Comparison of ENCODE assay signal across 20 cellular contexts in the genomic region with DNA sequence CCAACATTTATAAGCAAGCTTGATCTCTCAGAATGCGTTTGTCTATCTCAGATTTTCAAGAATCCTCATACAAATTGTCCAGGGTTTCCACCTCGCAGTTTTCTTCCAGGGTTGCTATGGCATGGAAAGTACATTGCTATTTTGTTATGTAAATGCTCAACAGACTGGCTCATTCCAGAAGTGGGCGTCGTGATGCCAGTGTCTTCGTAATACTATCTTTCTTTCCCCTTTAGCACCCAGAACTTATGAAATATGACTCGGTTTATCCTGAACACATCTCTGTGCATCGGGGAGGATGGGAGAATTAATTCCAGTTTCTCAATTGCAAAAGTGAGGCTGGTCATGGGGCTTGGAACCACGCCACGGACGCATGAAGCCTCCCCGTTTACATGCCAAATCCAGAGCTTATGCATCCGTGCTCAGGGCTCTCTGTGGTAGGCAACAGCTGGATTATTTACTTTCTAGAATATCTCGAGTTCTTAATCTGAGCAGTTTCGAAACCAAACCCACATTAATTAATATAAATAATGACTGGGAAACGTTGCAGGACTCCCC.
DNase-seq lines count a peak whose midpoint lies in the region; ATAC-seq and TF ChIP-seq lines count a peak whose summit lies in the region.
"Had no signal": no experiment of that assay in that cellular context is flagged by ENCODE, and none has a peak within 500 bp of the region (broad histone marks: within the 10 kb centered on the region; RNA-seq: fewer than 3 reads in every experiment).

No MANE protein-coding gene starts in this region.

- H3K4me3 Mint-ChIP-seq in MCF 10A (ENCODE audit: unreplicated experiment) (no peak overlapping the region), T-cell (no peak overlapping the region)
- no peak overlapping the region for H3K4me3 Mint-ChIP-seq in activated CD4-positive, alpha-beta memory T cell treated with anti-CD3 and anti-CD28 coated beads for 36 hours
- H3K4me3 Mint-ChIP-seq: activated CD8-positive, alpha-beta T cell treated with anti-CD3 and anti-CD28 coated beads, Interleukin-2, amount 10 ng/mL, durations not matched to agents 7 days and 5 days; activated naive CD4-positive, alpha-beta T cell treated with anti-CD3 and anti-CD28 coated beads, Interleukin-2, amount 10 ng/mL, durations not matched to agents 7 days and 5 days; activated T-cell treated with anti-CD3 and anti-CD28 coated beads, Interleukin-2, amount 50 U/mL, for 4 hours; natural killer cell treated with Interleukin-12 subunit alpha and Interleukin-12 subunit beta and Interleukin-15 and Interleukin-18, amount 100 ng/mL, for 72 hours; T-helper 17 cell had no signal

- no peak overlapping the region for H3K4me3 ChIP-seq in breast epithelium
- H3K4me3 ChIP-seq in right atrium auricular region = no peak overlapping the region
- no peak overlapping the region for H3K4me3 ChIP-seq in ovary
- no peak overlapping the region for H3K4me3 ChIP-seq in uterus

- peaks cover 7% of the 10 kb centered on the region for H3K4me1 Mint-ChIP-seq in MCF 10A (ENCODE audit: insufficient read depth, unreplicated experiment)
- no peaks in the 10 kb centered on the region for H3K4me1 Mint-ChIP-seq in activated CD4-positive, alpha-beta memory T cell treated with anti-CD3 and anti-CD28 coated beads for 36 hours (ENCODE audit: low read depth)
- H3K4me1 Mint-ChIP-seq in T-cell = no peaks in the 10 kb centered on the region
- H3K4me1 Mint-ChIP-seq: activated naive CD4-positive, alpha-beta T cell treated with anti-CD3 and anti-CD28 coated beads, Interleukin-2, amount 10 ng/mL, durations not matched to agents 7 days and 5 days had no signal

- H3K9me3 Mint-ChIP-seq in MCF 10A (ENCODE audit: unreplicated experiment) (no peaks in the 10 kb centered on the region), T-cell (no peaks in the 10 kb centered on the region)
- no peaks in the 10 kb centered on the region for H3K9me3 Mint-ChIP-seq in activated CD4-positive, alpha-beta memory T cell treated with anti-CD3 and anti-CD28 coated beads for 36 hours
- H3K9me3 Mint-ChIP-seq: activated naive CD4-positive, alpha-beta T cell treated with anti-CD3 and anti-CD28 coated beads, Interleukin-2, amount 10 ng/mL, durations not matched to agents 7 days and 5 days; activated T-cell treated with anti-CD3 and anti-CD28 coated beads, Interleukin-2, amount 50 U/mL, for 4 hours; natural killer cell treated with Interleukin-12 subunit alpha and Interleukin-12 subunit beta and Interleukin-15 and Interleukin-18, amount 100 ng/mL, for 72 hours had no signal

- H3K27ac ChIP-seq in breast epithelium (peak overlapping the region; percentile 72 to 85), right atrium auricular region (no peak overlapping the region), ovary (peak overlapping the region in 1 of 2 donors; percentile 74), uterus (peak overlapping the region; percentile 82 to 83)
- H3K27ac ChIP-seq: WERI-Rb-1 had no signal

- no peak for DNase-seq in breast epithelium (ENCODE audit: low spot score in 2 of 2)
- no peak for DNase-seq in MCF 10A (ENCODE audit: unreplicated experiment)
- peak; percentile 65 for DNase-seq in right atrium auricular region (ENCODE audit: low spot score)
- DNase-seq in ovary = peak; percentile 58 to 77 (median 71)
- peak; percentile 64 to 72 for DNase-seq in uterus
- no peak for DNase-seq in activated CD4-positive, alpha-beta memory T cell treated with anti-CD3 and anti-CD28 coated beads for 36 hours
- DNase-seq in NOMO-1 treated with dmso at 0.1 percent for 144 hours (lab: John Stamatoyannopoulos, UW; ENCODE audit: unreplicated experiment) = no peak
- DNase-seq in T-cell = no peak
- DNase-seq: 8988T; activated CD8-positive, alpha-beta T cell treated with anti-CD3 and anti-CD28 coated beads, Interleukin-2, amount 10 ng/mL, durations not matched to agents 7 days and 5 days; activated naive CD4-positive, alpha-beta T cell treated with anti-CD3 and anti-CD28 coated beads, Interleukin-2, amount 10 ng/mL, durations not matched to agents 7 days and 5 days; activated T-cell treated with anti-CD3 and anti-CD28 coated beads, Interleukin-2, amount 50 U/mL, for 4 hours; glutamatergic neuron; Karpas-422; NCI-H526; SIG-M5; stimulated activated naive CD8-positive, alpha-beta T cell treated with anti-CD3 and anti-CD28 coated beads, Interleukin-15, Interleukin-2, amounts not matched to agents 100 U/mL and 50 U/mL, for 24 hours; T-helper 17 cell; WERI-Rb-1 had no signal

- no peaks in the 10 kb centered on the region for H3K27me3 ChIP-seq in breast epithelium
- H3K27me3 ChIP-seq in right atrium auricular region = no peaks in the 10 kb centered on the region
- no peaks in the 10 kb centered on the region for H3K27me3 ChIP-seq in ovary
- no peaks in the 10 kb centered on the region for H3K27me3 ChIP-seq in uterus

- POLR2A ChIA-PET in MCF 10A (lab: Yijun Ruan, JAX) = interaction anchor here (0.7 kb wide), 1 partner anchor 312 kb away, joined by 3 read pairs; no protein-coding TSS in a partner anchor
- POLR2A ChIA-PET in activated CD4-positive, alpha-beta memory T cell treated with anti-CD3 and anti-CD28 coated beads for 36 hours (lab: Charles Lee) = no interaction called here
- POLR2A ChIA-PET in T-cell (lab: Charles Lee) = no interaction called here

- no peak for TF ChIP-seq EP300 in ovary (IDR thresholded peaks at IDR 0.05)

- intact Hi-C loops in breast epithelium (cut with DNase I; ENCODE audit: low total_unique reads) (loop anchor here (10.0 kb wide), 1 partner anchor 1100 kb away; the partner anchor contains the start of gene MAF), MCF 10A (cut with micrococcal nuclease) (loop anchor here (5.0 to 10.0 kb wide), 3 partner anchors 382 to 1960 kb away; no protein-coding TSS in a partner anchor), ovary (cut with DNase I) (loop anchor here in 3 of 4 donors (5.0 to 10.0 kb wide), 6 partner anchors 268 to 1580 kb away; partner anchors contain the start of gene MAF (in 2 of the 3)), uterus (cut with DNase I; ENCODE audit: low total_unique reads) (no loop called here)
- intact Hi-C loops in activated CD4-positive, alpha-beta memory T cell treated with anti-CD3 and anti-CD28 coated beads for 36 hours (cut with micrococcal nuclease) = loop anchor here (5.0 to 10.0 kb wide), 2 partner anchors 198 to 1100 kb away; partner anchors contain the start of gene MAF

- CTCF ChIA-PET in MCF 10A (lab: Yijun Ruan, JAX) = interaction anchor here (0.5 to 1.3 kb wide), 20 partner anchors 10 to 1963 kb away, joined by 3 to 6 read pairs (median 3); no protein-coding TSS in a partner anchor
- CTCF ChIA-PET in activated CD4-positive, alpha-beta memory T cell treated with anti-CD3 and anti-CD28 coated beads for 36 hours (lab: Charles Lee) = interaction anchor here (1.1 to 2.1 kb wide), 3 partner anchors 10 to 1962 kb away, joined by 3 to 6 read pairs (median 5); no protein-coding TSS in a partner anchor
- CTCF ChIA-PET in T-cell (lab: Charles Lee) = interaction anchor here (0.6 to 1.4 kb wide), 5 partner anchors 10 to 1792 kb away, joined by 3 to 5 read pairs (median 3); no protein-coding TSS in a partner anchor

- no peaks in the 10 kb centered on the region for H3K36me3 Mint-ChIP-seq in MCF 10A (ENCODE audit: insufficient read depth, unreplicated experiment)
- no peaks in the 10 kb centered on the region for H3K36me3 Mint-ChIP-seq in activated CD4-positive, alpha-beta memory T cell treated with anti-CD3 and anti-CD28 coated beads for 36 hours
- H3K36me3 Mint-ChIP-seq in T-cell = no peaks in the 10 kb centered on the region
- H3K36me3 Mint-ChIP-seq: activated naive CD4-positive, alpha-beta T cell treated with anti-CD3 and anti-CD28 coated beads, Interleukin-2, amount 10 ng/mL, durations not matched to agents 7 days and 5 days; natural killer cell treated with Interleukin-12 subunit alpha and Interleukin-12 subunit beta and Interleukin-15 and Interleukin-18, amount 100 ng/mL, for 72 hours had no signal

- H3K36me3 ChIP-seq in breast epithelium (no peaks in the 10 kb centered on the region), right atrium auricular region (no peaks in the 10 kb centered on the region), ovary (no peaks in the 10 kb centered on the region), uterus (no peaks in the 10 kb centered on the region)
- H3K36me3 ChIP-seq: WERI-Rb-1 had no signal

- 21 to 31% (median 22%) methylated on average over 15 of the region's 15 CpGs for WGBS in ovary, 3 donors

- H3K27me3 Mint-ChIP-seq in MCF 10A (ENCODE audit: insufficient read depth, unreplicated experiment) (no peaks in the 10 kb centered on the region), T-cell (no peaks in the 10 kb centered on the region)
- no peaks in the 10 kb centered on the region for H3K27me3 Mint-ChIP-seq in activated CD4-positive, alpha-beta memory T cell treated with anti-CD3 and anti-CD28 coated beads for 36 hours
- H3K27me3 Mint-ChIP-seq: activated naive CD4-positive, alpha-beta T cell treated with anti-CD3 and anti-CD28 coated beads, Interleukin-2, amount 10 ng/mL, durations not matched to agents 7 days and 5 days; natural killer cell treated with Interleukin-12 subunit alpha and Interleukin-12 subunit beta and Interleukin-15 and Interleukin-18, amount 100 ng/mL, for 72 hours; T-helper 17 cell had no signal

- no peaks in the 10 kb centered on the region for H3K9me3 ChIP-seq in breast epithelium
- H3K9me3 ChIP-seq in right atrium auricular region = no peaks in the 10 kb centered on the region
- no peaks in the 10 kb centered on the region for H3K9me3 ChIP-seq in ovary
- no peaks in the 10 kb centered on the region for H3K9me3 ChIP-seq in uterus

- TF ChIP-seq CTCF in breast epithelium (IDR thresholded peaks at IDR 0.05) = no peak
- TF ChIP-seq CTCF in MCF 10A (IDR thresholded peaks at IDR 0.05; ENCODE audit: unreplicated experiment) = no peak
- no peak for TF ChIP-seq CTCF in right atrium auricular region (IDR thresholded peaks at IDR 0.05)
- TF ChIP-seq CTCF in ovary (IDR thresholded peaks at IDR 0.05) = no peak
- TF ChIP-seq CTCF in uterus (IDR thresholded peaks at IDR 0.05) = no peak

- H3K27ac Mint-ChIP-seq in MCF 10A (ENCODE audit: low read depth, unreplicated experiment) = no peak overlapping the region
- no peak overlapping the region for H3K27ac Mint-ChIP-seq in activated CD4-positive, alpha-beta memory T cell treated with anti-CD3 and anti-CD28 coated beads for 36 hours
- H3K27ac Mint-ChIP-seq in T-cell = no peak overlapping the region
- H3K27ac Mint-ChIP-seq: activated CD8-positive, alpha-beta T cell treated with anti-CD3 and anti-CD28 coated beads, Interleukin-2, amount 10 ng/mL, durations not matched to agents 7 days and 5 days; activated naive CD4-positive, alpha-beta T cell treated with anti-CD3 and anti-CD28 coated beads, Interleukin-2, amount 10 ng/mL, durations not matched to agents 7 days and 5 days; natural killer cell treated with Interleukin-12 subunit alpha and Interleukin-12 subunit beta and Interleukin-15 and Interleukin-18, amount 100 ng/mL, for 72 hours; T-helper 17 cell had no signal

- TF ChIP-seq POLR2A in breast epithelium (IDR thresholded peaks at IDR 0.05) (no peak), ovary (IDR thresholded peaks at IDR 0.05) (no peak), uterus (IDR thresholded peaks at IDR 0.05) (no peak)

- BruUV-seq in MCF 10A (replicated peaks; lab: Mats Ljungman, UMichigan) = no TSS peak

- H3K4me1 ChIP-seq in breast epithelium = peaks cover 0 to 11% of the 10 kb centered on the region in 2 donors
- H3K4me1 ChIP-seq in right atrium auricular region = peaks cover 0 to 11% of the 10 kb centered on the region in 2 donors
- peaks cover 10% of the 10 kb centered on the region for H3K4me1 ChIP-seq in ovary (ENCODE audit: insufficient read depth)
- peaks cover 0 to 7% of the 10 kb centered on the region in 2 donors for H3K4me1 ChIP-seq in uterus

- ATAC-seq in T-cell (replicated peaks in 1 of 4) = no peak
- ATAC-seq: activated CD8-positive, alpha-beta T cell treated with anti-CD3 and anti-CD28 coated beads, Interleukin-2, amount 10 ng/mL, durations not matched to agents 7 days and 5 days; activated T-cell treated with anti-CD3 and anti-CD28 coated beads, Interleukin-2, amount 50 U/mL, for 4 hours; natural killer cell treated with Interleukin-12 subunit alpha and Interleukin-12 subunit beta and Interleukin-15 and Interleukin-18, amount 100 ng/mL, for 72 hours; stimulated activated naive CD8-positive, alpha-beta T cell treated with anti-CD3 and anti-CD28 coated beads, Interleukin-15, Interleukin-2, amounts not matched to agents 100 U/mL and 50 U/mL, for 24 hours; T-helper 17 cell had no signal

Comparison
In these comparisons a context has a peak if more than half of its experiments do, and no peak if none do; other contexts are left out.
1. DNase-seq: peak in right atrium auricular region (single experiment), ovary (5 of 5) and uterus (2 of 2); none in breast epithelium (0 of 2), MCF 10A (single experiment), activated CD4-positive, alpha-beta memory T cell treated with anti-CD3 and anti-CD28 coated beads for 36 hours (single experiment), NOMO-1 treated with dmso at 0.1 percent for 144 hours (single experiment) and T-cell (0 of 34).
2. H3K27ac ChIP-seq: peak in breast epithelium (2 of 2) and uterus (2 of 2); none in right atrium auricular region (0 of 2).